In the genomic region with DNA sequence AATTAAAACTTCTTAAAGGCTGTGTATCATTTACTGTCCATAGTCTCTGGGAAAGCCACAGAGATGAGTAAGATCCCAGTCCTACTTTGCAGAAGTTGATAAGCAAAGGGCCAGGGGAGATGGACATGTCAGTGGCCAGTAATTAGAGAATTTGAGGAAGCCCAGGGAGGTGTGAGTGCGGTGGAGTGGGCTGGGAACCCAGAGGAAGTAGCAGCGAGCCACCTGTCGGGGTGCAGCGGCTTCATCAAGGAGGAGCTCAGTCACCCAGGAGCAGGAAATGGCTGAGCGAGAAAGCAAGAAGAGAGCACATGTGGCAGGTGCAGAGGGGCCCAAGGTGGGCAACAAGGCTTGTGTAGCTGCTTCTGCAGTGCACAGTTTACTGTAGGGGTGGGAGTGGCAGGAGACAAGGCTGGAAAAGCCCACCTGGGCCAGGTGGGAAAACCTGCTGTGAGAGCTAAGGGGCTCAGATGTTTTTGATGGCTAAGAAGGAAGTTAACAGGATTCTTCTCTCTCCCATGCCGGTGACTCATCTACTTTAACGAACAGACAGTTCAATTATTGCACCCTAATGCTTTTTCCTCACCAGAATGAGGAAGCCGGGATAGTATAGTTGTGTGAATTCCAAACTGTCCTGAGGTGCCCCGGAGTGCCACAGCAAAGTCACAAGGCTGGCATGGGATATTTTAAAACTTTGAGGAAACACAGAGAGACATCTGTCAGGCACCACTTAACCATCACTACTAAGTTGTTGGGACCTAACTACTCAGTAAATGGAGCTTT, we compare ENCODE assay signal across 8 cellular contexts. TPM values are rescaled to one million over a fixed set of nuclear protein-coding genes. Genes with fewer than 3 reads are reported as not detected.
A peak's percentile ranks its signal among the peaks of the same experiment; 100 is the strongest.
DNase-seq lines count a peak whose midpoint lies in the region; ATAC-seq, FAIRE-seq and TF ChIP-seq lines count a peak whose summit lies in the region.

No MANE protein-coding gene starts in this region.

- H3K27me3 Mint-ChIP-seq in CD14-positive monocyte (ENCODE audit: low read depth in 3 of 3), result peaks cover 0 to 1% (median 1%) of the 10 kb centered on the region in 3 donors
- no peaks in the 10 kb centered on the region for H3K27me3 Mint-ChIP-seq in activated T-helper 17 cell treated with anti-CD3 and anti-CD28 coated beads, Interleukin-2, amount 50 U/mL, for 72 hours

- WGBS in pancreas, 2 donors, result 74 to 83% methylated on average over 9 of the region's 9 CpGs

- no peak overlapping the region for H3K4me3 ChIP-seq in pancreas

- peaks cover 3% of the 10 kb centered on the region in 2 donors for H3K36me3 Mint-ChIP-seq in CD14-positive monocyte
- H3K36me3 Mint-ChIP-seq in activated T-helper 17 cell treated with anti-CD3 and anti-CD28 coated beads, Interleukin-2, amount 50 U/mL, for 72 hours (ENCODE audit: low read depth), result no peaks in the 10 kb centered on the region

- intact Hi-C loops in CD14-positive monocyte (cut with micrococcal nuclease), result no loop called here
- intact Hi-C loops in pancreas (cut with DNase I), result no loop called here

- no peaks in the 10 kb centered on the region for H3K27me3 ChIP-seq in pancreas

- peaks cover 0 to 3% (median 0%) of the 10 kb centered on the region in 7 donors for H3K9me3 Mint-ChIP-seq in CD14-positive monocyte
- H3K9me3 Mint-ChIP-seq in activated T-helper 17 cell treated with anti-CD3 and anti-CD28 coated beads, Interleukin-2, amount 50 U/mL, for 72 hours, result peaks cover 5% of the 10 kb centered on the region

- DNase-seq in CD14-positive monocyte (ENCODE audit: low spot score), result peak; percentile 50
- peak; percentile 52 for DNase-seq in M059J (ENCODE audit: low read depth)
- no peak for DNase-seq in pancreas
- no peak for DNase-seq in NCI-H2196 (lab: John Stamatoyannopoulos, UW; ENCODE audit: unreplicated experiment)
- no peak for DNase-seq in iPS-NIHi11 (ENCODE audit: low spot score)
- DNase-seq in NK-92 (lab: John Stamatoyannopoulos, UW; ENCODE audit: unreplicated experiment), result no peak

- H3K4me1 ChIP-seq in pancreas, result peaks cover 10 to 31% (median 11%) of the 10 kb centered on the region in 3 donors

- H3K4me3 Mint-ChIP-seq in CD14-positive monocyte, result peak overlapping the region in 1 of 2 donors; percentile 83
- peak overlapping the region; percentile 81 for H3K4me3 Mint-ChIP-seq in activated T-helper 17 cell treated with anti-CD3 and anti-CD28 coated beads, Interleukin-2, amount 50 U/mL, for 72 hours

- peaks cover 45% of the 10 kb centered on the region for H3K4me1 Mint-ChIP-seq in CD14-positive monocyte
- peaks cover 66% of the 10 kb centered on the region for H3K4me1 Mint-ChIP-seq in activated T-helper 17 cell treated with anti-CD3 and anti-CD28 coated beads, Interleukin-2, amount 50 U/mL, for 72 hours

- H3K27ac ChIP-seq in pancreas, result no peak overlapping the region

- no peaks in the 10 kb centered on the region for H3K36me3 ChIP-seq in pancreas

- no peak for FAIRE-seq in pancreas (lab: Jason Lieb, UNC)

- no peaks in the 10 kb centered on the region for H3K9me3 ChIP-seq in pancreas

- ATAC-seq in GM21515 (IDR thresholded peaks at IDR 0.05; ENCODE audit: unreplicated experiment) (peak; percentile 54), pancreas (peak in 3 of 4 donors; percentile 52 to 69 (median 54))
- ATAC-seq in activated T-helper 17 cell treated with anti-CD3 and anti-CD28 coated beads, Interleukin-2, amount 50 U/mL, for 72 hours (replicated peaks), result no peak

- peak overlapping the region in 6 of 7 donors; percentile 22 to 92 (median 72) for H3K27ac Mint-ChIP-seq in CD14-positive monocyte
- H3K27ac Mint-ChIP-seq in activated T-helper 17 cell treated with anti-CD3 and anti-CD28 coated beads, Interleukin-2, amount 50 U/mL, for 72 hours, result peak overlapping the region; percentile 85

- TF ChIP-seq CTCF in CD14-positive monocyte (IDR thresholded peaks at IDR 0.05), result no peak
- TF ChIP-seq CTCF in pancreas (IDR thresholded peaks at IDR 0.05), result no peak

RNA-seq across cellular contexts. Expression of a gene that starts 34.8 kb away (rescaled TPM):
- polyA plus RNA-seq in CD14-positive monocyte (1 to 10 TPM; 1.9 to 2.4 TPM), pancreas (1 to 10 TPM; 2.9 to 5.1 TPM)
- total RNA-seq in M059J (2014; rRNA removed; shearing (Covaris generic)), result 12.1 and 21.2 TPM in 2 replicates
- total RNA-seq in activated T-helper 17 cell treated with anti-CD3 and anti-CD28 coated beads, Interleukin-2, amount 50 U/mL, for 72 hours, result 10 to 100 TPM; 53.0 to 53.1 TPM
- total RNA-seq in pancreas, result 10 to 100 TPM; 15.6 to 36.9 (median 20.9) TPM

Comparison
In these comparisons a context has a peak if more than half of its experiments do, and no peak if none do; other contexts are left out.
1. DNase-seq: peak in CD14-positive monocyte (single experiment) and M059J (single experiment); none in pancreas (0 of 6), NCI-H2196 (single experiment), iPS-NIHi11 (single experiment) and NK-92 (single experiment).